Comparison of ENCODE assay signal across 1 cellular context in genomic region chr6:10441004-10441654, GRCh38.
TF ChIP-seq lines count a peak whose summit lies in the region.

No MANE protein-coding gene starts in this region.

TF ChIP-seq in HepG2, 621 proteins besides CTCF, POLR2A, EP300 and RAD21 (continues in another document):
- TF ChIP-seq SYNCRIP (IDR thresholded peaks at IDR 0.05; ENCODE audit: insufficient read depth, low read depth, low read length) (no peak), MAX (IDR thresholded peaks at IDR 0.05) (0 out of 2 replicates have a peak, but pooled peaks have one; percentile 7), ZNF3 (CRISPR knock-in tag; IDR thresholded peaks at IDR 0.05) (no peak), SIN3A (IDR thresholded peaks at IDR 0.05; ENCODE audit: borderline replicate concordance, low read depth, low read length) (no peak), REST (IDR thresholded peaks at IDR 0.05; ENCODE audit: borderline replicate concordance in 1 of 2, low read depth in 1 of 2, low read length in 2 of 2) (no peak), ZNF780A (CRISPR knock-in tag; IDR thresholded peaks at IDR 0.05) (no peak), MAFF (IDR thresholded peaks at IDR 0.05; ENCODE audit: low read depth, low read length) (0 out of 2 replicates have a peak, but pooled peaks have one; percentile 4), CEBPG (CRISPR knock-in tag; IDR thresholded peaks at IDR 0.05) (peak; percentile 66; the same call in 1 of the 2 replicates), CEBPB (IDR thresholded peaks at IDR 0.05; ENCODE audit: borderline replicate concordance, low read depth, low read length) (peak; percentile 71), ZBTB26 (CRISPR knock-in tag; IDR thresholded peaks at IDR 0.05; ENCODE audit: borderline replicate concordance) (no peak), ELF1 (CRISPR knock-in tag; IDR thresholded peaks at IDR 0.05) (no peak), JDP2 (CRISPR knock-in tag; IDR thresholded peaks at IDR 0.05; ENCODE audit: borderline replicate concordance) (no peak), SOX6 (IDR thresholded peaks at IDR 0.05) (no peak), SOX6 (CRISPR knock-in tag; IDR thresholded peaks at IDR 0.05) (0 out of 2 replicates have a peak, but pooled peaks have one; percentile 21), ISL2 (CRISPR knock-in tag; IDR thresholded peaks at IDR 0.05) (no peak), SCMH1 (CRISPR knock-in tag; IDR thresholded peaks at IDR 0.05; ENCODE audit: borderline replicate concordance) (no peak), SALL1 (CRISPR knock-in tag; IDR thresholded peaks at IDR 0.05) (peak; percentile 45), MAFK (conservative IDR thresholded peaks at IDR 0.05 in 1 of 2, IDR thresholded peaks at IDR 0.05 in 1 of 2; ENCODE audit: low read length in 2 of 2) (peak in 1 of 2 experiments; percentile 48; a peak in 1 of 4 replicates), FLYWCH1 (CRISPR knock-in tag; IDR thresholded peaks at IDR 0.05) (no peak), ZKSCAN5 (CRISPR knock-in tag; IDR thresholded peaks at IDR 0.05) (no peak), BORCS8-MEF2B (CRISPR knock-in tag; IDR thresholded peaks at IDR 0.05) (no peak), SATB2 (CRISPR knock-in tag; IDR thresholded peaks at IDR 0.05) (no peak), ETV5 (CRISPR knock-in tag; IDR thresholded peaks at IDR 0.05; ENCODE audit: borderline replicate concordance) (no peak), ZFY (CRISPR knock-in tag; IDR thresholded peaks at IDR 0.05) (peak; percentile 40; the same call in 1 of the 2 replicates), GRHL1 (CRISPR knock-in tag; conservative IDR thresholded peaks at IDR 0.05) (no peak), MEF2D (CRISPR knock-in tag; IDR thresholded peaks at IDR 0.05) (no peak), ZNF33A (CRISPR knock-in tag; IDR thresholded peaks at IDR 0.05; ENCODE audit: borderline replicate concordance) (no peak), LBX2 (CRISPR knock-in tag; IDR thresholded peaks at IDR 0.05; ENCODE audit: borderline replicate concordance) (no peak), ZBTB49 (CRISPR knock-in tag; IDR thresholded peaks at IDR 0.05; ENCODE audit: borderline replicate concordance) (no peak), U2AF1 (optimal IDR thresholded peaks at IDR 0.05; ENCODE audit: low read depth, low read length) (no peak), E2F1 (CRISPR knock-in tag; IDR thresholded peaks at IDR 0.05) (no peak), MLX (CRISPR knock-in tag; IDR thresholded peaks at IDR 0.05) (no peak), ZNF343 (CRISPR knock-in tag; IDR thresholded peaks at IDR 0.05) (no peak), HMG20A (CRISPR knock-in tag; IDR thresholded peaks at IDR 0.05; ENCODE audit: borderline replicate concordance) (no peak), ZNF850 (CRISPR knock-in tag; conservative IDR thresholded peaks at IDR 0.05) (no peak), USF2 (IDR thresholded peaks at IDR 0.05; ENCODE audit: low read depth, low read length) (no peak), USF2 (CRISPR knock-in tag; IDR thresholded peaks at IDR 0.05; ENCODE audit: borderline replicate concordance) (peak; percentile 66; the same call in 1 of the 2 replicates), GATAD2A (CRISPR knock-in tag; IDR thresholded peaks at IDR 0.05) (peak; percentile 21; the same call in 1 of the 2 replicates), ZNF10 (CRISPR knock-in tag; IDR thresholded peaks at IDR 0.05; ENCODE audit: borderline replicate concordance, low read depth) (no peak), FOSL2 (CRISPR knock-in tag; IDR thresholded peaks at IDR 0.05) (peak; percentile 54; the same call in 1 of the 2 replicates), FOXM1 (CRISPR knock-in tag; IDR thresholded peaks at IDR 0.05) (no peak), HOXA7 (CRISPR knock-in tag; IDR thresholded peaks at IDR 0.05) (no peak)
- TF ChIP-seq, protein P1, sequence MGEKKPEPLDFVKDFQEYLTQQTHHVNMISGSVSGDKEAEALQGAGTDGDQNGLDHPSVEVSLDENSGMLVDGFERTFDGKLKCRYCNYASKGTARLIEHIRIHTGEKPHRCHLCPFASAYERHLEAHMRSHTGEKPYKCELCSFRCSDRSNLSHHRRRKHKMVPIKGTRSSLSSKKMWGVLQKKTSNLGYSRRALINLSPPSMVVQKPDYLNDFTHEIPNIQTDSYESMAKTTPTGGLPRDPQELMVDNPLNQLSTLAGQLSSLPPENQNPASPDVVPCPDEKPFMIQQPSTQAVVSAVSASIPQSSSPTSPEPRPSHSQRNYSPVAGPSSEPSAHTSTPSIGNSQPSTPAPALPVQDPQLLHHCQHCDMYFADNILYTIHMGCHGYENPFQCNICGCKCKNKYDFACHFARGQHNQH (CRISPR knock-in tag; IDR thresholded peaks at IDR 0.05) = no peak
- TF ChIP-seq, protein P2, sequence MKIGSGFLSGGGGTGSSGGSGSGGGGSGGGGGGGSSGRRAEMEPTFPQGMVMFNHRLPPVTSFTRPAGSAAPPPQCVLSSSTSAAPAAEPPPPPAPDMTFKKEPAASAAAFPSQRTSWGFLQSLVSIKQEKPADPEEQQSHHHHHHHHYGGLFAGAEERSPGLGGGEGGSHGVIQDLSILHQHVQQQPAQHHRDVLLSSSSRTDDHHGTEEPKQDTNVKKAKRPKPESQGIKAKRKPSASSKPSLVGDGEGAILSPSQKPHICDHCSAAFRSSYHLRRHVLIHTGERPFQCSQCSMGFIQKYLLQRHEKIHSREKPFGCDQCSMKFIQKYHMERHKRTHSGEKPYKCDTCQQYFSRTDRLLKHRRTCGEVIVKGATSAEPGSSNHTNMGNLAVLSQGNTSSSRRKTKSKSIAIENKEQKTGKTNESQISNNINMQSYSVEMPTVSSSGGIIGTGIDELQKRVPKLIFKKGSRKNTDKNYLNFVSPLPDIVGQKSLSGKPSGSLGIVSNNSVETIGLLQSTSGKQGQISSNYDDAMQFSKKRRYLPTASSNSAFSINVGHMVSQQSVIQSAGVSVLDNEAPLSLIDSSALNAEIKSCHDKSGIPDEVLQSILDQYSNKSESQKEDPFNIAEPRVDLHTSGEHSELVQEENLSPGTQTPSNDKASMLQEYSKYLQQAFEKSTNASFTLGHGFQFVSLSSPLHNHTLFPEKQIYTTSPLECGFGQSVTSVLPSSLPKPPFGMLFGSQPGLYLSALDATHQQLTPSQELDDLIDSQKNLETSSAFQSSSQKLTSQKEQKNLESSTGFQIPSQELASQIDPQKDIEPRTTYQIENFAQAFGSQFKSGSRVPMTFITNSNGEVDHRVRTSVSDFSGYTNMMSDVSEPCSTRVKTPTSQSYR (CRISPR knock-in tag; IDR thresholded peaks at IDR 0.05; ENCODE audit: borderline replicate concordance) = no peak
- TF ChIP-seq, protein P3, sequence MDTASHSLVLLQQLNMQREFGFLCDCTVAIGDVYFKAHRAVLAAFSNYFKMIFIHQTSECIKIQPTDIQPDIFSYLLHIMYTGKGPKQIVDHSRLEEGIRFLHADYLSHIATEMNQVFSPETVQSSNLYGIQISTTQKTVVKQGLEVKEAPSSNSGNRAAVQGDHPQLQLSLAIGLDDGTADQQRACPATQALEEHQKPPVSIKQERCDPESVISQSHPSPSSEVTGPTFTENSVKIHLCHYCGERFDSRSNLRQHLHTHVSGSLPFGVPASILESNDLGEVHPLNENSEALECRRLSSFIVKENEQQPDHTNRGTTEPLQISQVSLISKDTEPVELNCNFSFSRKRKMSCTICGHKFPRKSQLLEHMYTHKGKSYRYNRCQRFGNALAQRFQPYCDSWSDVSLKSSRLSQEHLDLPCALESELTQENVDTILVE (CRISPR knock-in tag; IDR thresholded peaks at IDR 0.05) = no peak
